In genomic region chr6:26439151-26439550, GRCh38 we compare ENCODE assay signal across 1 cellular context.
TF ChIP-seq lines count a peak whose summit lies in the region.

No MANE protein-coding gene starts in this region.

TF ChIP-seq in endothelial cell of umbilical vein, 7 proteins besides CTCF, POLR2A, EP300 and RAD21 (continued from another document):
- no peak for TF ChIP-seq MAX (IDR thresholded peaks at IDR 0.05; ENCODE audit: insufficient read depth, insufficient read length)
- TF ChIP-seq JUN (IDR thresholded peaks at IDR 0.05; ENCODE audit: borderline replicate concordance, insufficient read depth, insufficient read length, low read depth) = no peak
- TF ChIP-seq EZH2 (IDR thresholded peaks at IDR 0.05; ENCODE audit: borderline replicate concordance, low read depth, low read length, severe bottlenecking) = no peak
